Comparison of ENCODE assay signal across 14 cellular contexts in genomic region chr1:17527036-17527914, GRCh38. TPM values are rescaled to one million over a fixed set of nuclear protein-coding genes. Genes with fewer than 3 reads are reported as not detected.
DNase-seq lines count a peak whose midpoint lies in the region; FAIRE-seq and TF ChIP-seq lines count a peak whose summit lies in the region.
"Had no signal": no experiment of that assay in that cellular context is flagged by ENCODE, and none has a peak within 500 bp of the region (broad histone marks: within the 10 kb centered on the region; RNA-seq: fewer than 3 reads in every experiment).

No MANE protein-coding gene starts in this region.

- H2BK12ac ChIP-seq in H1 (ENCODE audit: low read depth, low read length): no peak overlapping the region

- TF ChIP-seq RAD21 in H1 (IDR thresholded peaks at IDR 0.05 in 1 of 2, conservative IDR thresholded peaks at IDR 0.05 in 1 of 2; ENCODE audit: low read depth in 2 of 2, low read length in 2 of 2): no peak

- peak overlapping the region; percentile 35 for H2BK120ac ChIP-seq in H1 (replicated peaks; ENCODE audit: low read depth, low read length)

- POLR2A ChIA-PET in H1 (lab: Charles Lee; ENCODE audit: partially characterized antibody): interaction anchor here (1.2 to 1.5 kb wide), 4 partner anchors 11 to 24 kb away, joined by 3 to 6 read pairs (median 5); no protein-coding TSS in a partner anchor

- no peak overlapping the region for H3K4me3 ChIP-seq in H1 (ENCODE audit: extremely low read depth in 1 of 4, insufficient read depth in 2 of 4, low read depth in 3 of 4, low read length in 4 of 4)
- peak overlapping the region in 1 of 2 donors; percentile 15 for H3K4me3 ChIP-seq in stomach smooth muscle (ENCODE audit: low read length in 2 of 2)
- H3K4me3 ChIP-seq: GM12878 had no signal

- no peaks in the 10 kb centered on the region for H3K79me1 ChIP-seq in H1 (ENCODE audit: low read depth, low read length)

- H3K56ac ChIP-seq in H1 (replicated peaks; ENCODE audit: insufficient read length, low read depth, low read length): no peak overlapping the region

- 89% methylated on average over 14 of the region's 14 CpGs; no CpG with 5 or more reads in 1 of the 2 experiments for WGBS in H1 (ENCODE audit: extremely low coverage in 1 of 2, insufficient coverage in 1 of 2, insufficient read length in 1 of 2, insufficient replicate concordance in 2 of 2, low coverage in 1 of 2, low lambda C conversion rate in 2 of 2, missing lambda C conversion rate in 1 of 2), 2 experiments

- H3K9ac ChIP-seq in H1 (replicated peaks in 1 of 4; ENCODE audit: extremely low read depth in 1 of 4, low read depth in 3 of 4, low read length in 3 of 4) (no peak overlapping the region; a peak in 1 of 7 replicates), stomach smooth muscle (ENCODE audit: low read length in 2 of 2) (peak overlapping the region; percentile 39 to 42)

- H3K9me3 ChIP-seq in H1 (ENCODE audit: insufficient read depth in 2 of 2, low read depth in 1 of 2, low read length in 1 of 2) (no peaks in the 10 kb centered on the region), stomach smooth muscle (ENCODE audit: control insufficient read depth in 2 of 2, low read length in 2 of 2) (no peaks in the 10 kb centered on the region)

- no peak overlapping the region; the same call in 1 of the 2 replicates for H2BK5ac ChIP-seq in H1 (ENCODE audit: low read depth, low read length)

- no peak overlapping the region for H2AFZ ChIP-seq in H1 (ENCODE audit: low read length)

- H2AK5ac ChIP-seq in H1 (ENCODE audit: low read depth, low read length): no peak overlapping the region; the same call in 1 of the 2 replicates

- peak overlapping the region; percentile 57 for H3K27ac Mint-ChIP-seq in mesothelial cell of epicardium
- no peak overlapping the region for H3K27ac Mint-ChIP-seq in CD14-positive monocyte
- H3K27ac Mint-ChIP-seq: activated T-cell treated with anti-CD3 and anti-CD28 coated beads, Interleukin-2, amount 50 U/mL, for 72 hours had no signal

- no peak overlapping the region for H3K4me3 Mint-ChIP-seq in mesothelial cell of epicardium
- peak overlapping the region in 1 of 2 donors; percentile 21 for H3K4me3 Mint-ChIP-seq in CD14-positive monocyte
- H3K4me3 Mint-ChIP-seq: activated T-cell treated with anti-CD3 and anti-CD28 coated beads, Interleukin-2, amount 50 U/mL, for 72 hours had no signal

- no peak overlapping the region for H3K23ac ChIP-seq in H1 (ENCODE audit: insufficient read length)

- H3K4ac ChIP-seq in H1 (replicated peaks; ENCODE audit: insufficient read length, low read depth, low read length): peak overlapping the region; percentile 14

- no peak overlapping the region for H3K4me2 ChIP-seq in H1 (ENCODE audit: insufficient read depth in 1 of 2, low read depth in 2 of 2, low read length in 2 of 2)

- H3K27me3 ChIP-seq in H1 (replicated peaks in 1 of 4; ENCODE audit: control insufficient read depth in 3 of 4, extremely low read depth in 1 of 4, insufficient read depth in 3 of 4, low read length in 3 of 4) (no peaks in the 10 kb centered on the region), stomach smooth muscle (ENCODE audit: control insufficient read depth in 1 of 2, insufficient read depth in 2 of 2, low read length in 2 of 2) (no peaks in the 10 kb centered on the region)

- H3K23me2 ChIP-seq in H1 (ENCODE audit: low read depth, low read length): peaks cover 5% of the 10 kb centered on the region; the same call in 1 of the 2 replicates

- no peak overlapping the region for H2BK20ac ChIP-seq in H1 (ENCODE audit: low read length)

- H3K27ac ChIP-seq in H1 (ENCODE audit: low read depth, low read length): no peak overlapping the region
- peak overlapping the region; percentile 62 for H3K27ac ChIP-seq in stomach smooth muscle (ENCODE audit: low read length)

- TF ChIP-seq CTCF in H1 (IDR thresholded peaks at IDR 0.05; ENCODE audit: control extremely low read depth in 1 of 3, insufficient read depth in 1 of 3, low read depth in 1 of 3, low read length in 3 of 3): no peak
- no peak for TF ChIP-seq CTCF in mesothelial cell of epicardium (IDR thresholded peaks at IDR 0.05; ENCODE audit: unreplicated experiment)
- no peak for TF ChIP-seq CTCF in CD14-positive monocyte (IDR thresholded peaks at IDR 0.05)

- H4K8ac ChIP-seq in H1 (ENCODE audit: extremely low read depth, insufficient read depth, low read length): no peak overlapping the region; the same call in 1 of the 2 replicates

- no peak for TF ChIP-seq EP300 in H1 (IDR thresholded peaks at IDR 0.05; ENCODE audit: borderline replicate concordance in 1 of 2, low read depth in 2 of 2, low read length in 2 of 2)

- no peak overlapping the region for H4K5ac ChIP-seq in H1 (ENCODE audit: insufficient read length, low read depth, low read length)

- FAIRE-seq in H1 (lab: Jason Lieb, UNC): no peak
- FAIRE-seq: GM12878, HTR-8/SVneo, TTC549 had no signal

- peak overlapping the region; percentile 48; the same call in 1 of the 2 replicates for H3K18ac ChIP-seq in H1 (ENCODE audit: extremely low read depth, low read length)

- H3K9me3 Mint-ChIP-seq in mesothelial cell of epicardium (no peaks in the 10 kb centered on the region), CD14-positive monocyte (no peaks in the 10 kb centered on the region)
- H3K9me3 Mint-ChIP-seq: activated T-cell treated with anti-CD3 and anti-CD28 coated beads, Interleukin-2, amount 50 U/mL, for 72 hours had no signal

- H3K79me2 ChIP-seq in H1 (ENCODE audit: control insufficient read depth in 1 of 2, insufficient read depth in 2 of 2, low read length in 2 of 2): no peaks in the 10 kb centered on the region

- H3K14ac ChIP-seq in H1 (ENCODE audit: insufficient read length): no peak overlapping the region

- H3K4me1 ChIP-seq in H1 (replicated peaks in 1 of 4; ENCODE audit: control insufficient read depth in 3 of 4, insufficient read depth in 4 of 4, low read length in 3 of 4) (peaks cover 3 to 15% (median 10%) of the 10 kb centered on the region in 4 experiments; a peak in 5 of 7 replicates), stomach smooth muscle (ENCODE audit: control insufficient read depth, insufficient read depth, low read length) (peaks cover 25% of the 10 kb centered on the region)

- TF ChIP-seq POLR2A in H1 (IDR thresholded peaks at IDR 0.05; ENCODE audit: control extremely low read depth in 1 of 2, low read depth in 2 of 2, low read length in 2 of 2): no peak

- no peaks in the 10 kb centered on the region for H4K20me1 ChIP-seq in H1 (replicated peaks in 1 of 2; ENCODE audit: control insufficient read depth in 1 of 2, insufficient read depth in 2 of 2, low read length in 2 of 2)

- CTCF ChIA-PET in H1 (lab: Charles Lee; ENCODE audit: partially characterized antibody): interaction anchor here (0.6 to 29.1 kb wide), 4 partner anchors 19 to 331 kb away, joined by 4 to 1640 read pairs (median 5); partner anchors contain the start of gene ARHGEF10L

- DNase-seq in HT1080 (ENCODE audit: low read depth): peak; percentile 23
- no peak for DNase-seq in H1 (ENCODE audit: low read depth in 1 of 2, low spot score in 2 of 2)
- no peak for DNase-seq in mesothelial cell of epicardium (ENCODE audit: low spot score in 2 of 2, unreplicated experiment in 2 of 2)
- DNase-seq in NCI-H2081 treated with DMSO at 0.1 percent for 48 hours (lab: John Stamatoyannopoulos, UW): no peak
- no peak for DNase-seq in NCI-H2107 treated with DMSO at 0.1 percent for 48 hours (lab: John Stamatoyannopoulos, UW; ENCODE audit: unreplicated experiment)
- DNase-seq in CD14-positive monocyte (ENCODE audit: low spot score): no peak
- no peak for DNase-seq in nucleus accumbens (lab: John Stamatoyannopoulos, UW)
- DNase-seq: activated T-cell treated with anti-CD3 and anti-CD28 coated beads, Interleukin-2, amount 50 U/mL, for 72 hours; NCI-H187 treated with DMSO at 0.1 percent for 48 hours; OCI-M1 had no signal

- no peaks in the 10 kb centered on the region for H3K36me3 ChIP-seq in H1 (ENCODE audit: control insufficient read depth in 2 of 4, insufficient read depth in 4 of 4, low read length in 3 of 4)
- H3K36me3 ChIP-seq in stomach smooth muscle (ENCODE audit: control insufficient read depth in 2 of 2, insufficient read depth in 2 of 2, low read length in 2 of 2): no peaks in the 10 kb centered on the region

- intact Hi-C loops in CD14-positive monocyte (cut with micrococcal nuclease): no loop called here

- H2BK15ac ChIP-seq in H1 (ENCODE audit: low read length): no peak overlapping the region

- peak overlapping the region; percentile 72 for H4K91ac ChIP-seq in H1 (replicated peaks; ENCODE audit: insufficient read length, low read length)

- H3K4me1 Mint-ChIP-seq in mesothelial cell of epicardium (peaks cover 38% of the 10 kb centered on the region), CD14-positive monocyte (peaks cover 3% of the 10 kb centered on the region)

- H3K27me3 Mint-ChIP-seq in mesothelial cell of epicardium (ENCODE audit: low read depth) (no peaks in the 10 kb centered on the region), CD14-positive monocyte (ENCODE audit: low read depth in 3 of 3) (peaks cover 28 to 56% (median 43%) of the 10 kb centered on the region in 3 donors)

- H3K36me3 Mint-ChIP-seq in mesothelial cell of epicardium: no peaks in the 10 kb centered on the region
- H3K36me3 Mint-ChIP-seq in CD14-positive monocyte: no peaks in the 10 kb centered on the region

TF ChIP-seq in H1, 55 proteins besides CTCF, POLR2A, EP300 and RAD21:
- no peak for TF ChIP-seq KDM1A (IDR thresholded peaks at IDR 0.05; ENCODE audit: borderline replicate concordance, low read length)
TF ChIP-seq in H1: peak in this region for 0.

RNA-seq across cellular contexts. Expression of gene ARHGEF10L, which starts 12.2 kb away (rescaled TPM):
- total RNA-seq in HT1080 (2014; rRNA removed; shearing (Covaris generic)): 6.4 and 6.7 TPM in 2 replicates
- polyA plus RNA-seq in HT1080 (2015; cell fraction: cytosol; rRNA removed): 3.9 and 4.9 TPM in 2 replicates
- polyA plus RNA-seq in HT1080 (2015; cell fraction: nucleus; rRNA removed): 12.6 and 16.0 TPM in 2 replicates
- total RNA-seq in H1 (2021; fragmentation: NEBNext Ultra II Directional; extraction: Animal tissue kit (Norgen Biotek cat#: 25700)): 38.0 and 39.6 TPM in 2 replicates
- polyA plus RNA-seq in H1 (2011; rRNA removed): 33.6 and 55.3 TPM in 2 replicates
- polyA plus RNA-seq in H1 (2011; cell fraction: cytosol; rRNA removed): 43.2 TPM
- polyA plus RNA-seq in H1 (2011; cell fraction: nucleus; rRNA removed): 171 TPM
- polyA plus RNA-seq in H1 (2012, experiment 1 of 2): 23.6 to 37.7 TPM (median 33.8 TPM) in 4 replicates
- polyA plus RNA-seq in H1 (2012, experiment 2 of 2): 27.2 TPM
- 17.0 TPM for polyA plus RNA-seq in H1 (2013, experiment 1 of 2)
- 16.9 TPM for polyA plus RNA-seq in H1 (2013, experiment 2 of 2)
- polyA minus RNA-seq in H1 (2011; rRNA and poly(A)+ RNA removed): 46.7 and 47.4 TPM in 2 replicates
- 33.8 TPM for polyA minus RNA-seq in H1 (2011; cell fraction: cytosol; rRNA and poly(A)+ RNA removed)
- 74.8 TPM for polyA minus RNA-seq in H1 (2011; cell fraction: nucleus; rRNA and poly(A)+ RNA removed)
- 31.3 to 33.1 TPM (median 32.6 TPM) in 3 replicates for total RNA-seq in mesothelial cell of epicardium
- 10 to 100 TPM; 20.7 to 23.7 TPM for polyA plus RNA-seq in CD14-positive monocyte
- total RNA-seq: activated T-cell treated with anti-CD3 and anti-CD28 coated beads, Interleukin-2, amount 50 U/mL, for 72 hours had no signal

Comparison
In these comparisons a context has a peak if more than half of its experiments do, and no peak if none do; other contexts are left out.
1. H3K9ac ChIP-seq: peak in stomach smooth muscle (2 of 2); none in H1 (0 of 4).